In genomic region chr1:10650591-10651216, GRCh38 we compare ENCODE assay signal across 16 cellular contexts.
"Had no signal": no experiment of that assay in that cellular context is flagged by ENCODE, and none has a peak within 500 bp of the region (broad histone marks: within the 10 kb centered on the region; RNA-seq: fewer than 3 reads in every experiment).

No MANE protein-coding gene starts in this region.

- H3K27ac ChIP-seq: dorsolateral prefrontal cortex had no signal

- H3K9me3 Mint-ChIP-seq: activated naive CD8-positive, alpha-beta T cell treated with anti-CD3 and anti-CD28 coated beads, Interleukin-2, amount 10 ng/mL, durations not matched to agents 7 days and 5 days; mesothelial cell of epicardium; stimulated activated memory B cell treated with anti-CD40 and anti-IgM and Interleukin-4, amounts not matched to agents 10 μg/mL and 1 μg/mL and 100 μg/mL, for 72 hours had no signal

- H3K27me3 ChIP-seq: dorsolateral prefrontal cortex had no signal

- ATAC-seq: esophagus mucosa; stimulated activated memory B cell treated with anti-CD40 and anti-IgM and Interleukin-4, amounts not matched to agents 10 μg/mL and 1 μg/mL and 100 μg/mL, for 72 hours; T-helper 17 cell had no signal

- H3K4me1 Mint-ChIP-seq: activated naive CD8-positive, alpha-beta T cell treated with anti-CD3 and anti-CD28 coated beads, Interleukin-2, amount 10 ng/mL, durations not matched to agents 7 days and 5 days; stimulated activated memory B cell treated with anti-CD40 and anti-IgM and Interleukin-4, amounts not matched to agents 10 μg/mL and 1 μg/mL and 100 μg/mL, for 72 hours; T-helper 17 cell had no signal

- DNase-seq: activated CD4-positive, alpha-beta T cell treated with anti-CD3 and anti-CD28 coated beads, Interleukin-2, amount 50 U/mL, for 4 hours; activated gamma-delta T cell treated with Interleukin-2 at 50 U/mL for 16 hours; activated naive CD8-positive, alpha-beta T cell treated with anti-CD3 and anti-CD28 coated beads, Interleukin-2, amount 10 ng/mL, durations not matched to agents 7 days and 5 days; activated T-cell treated with anti-CD3 and anti-CD28 coated beads, Interleukin-2, amount 50 U/mL, for 48 hours; aorta; dorsolateral prefrontal cortex; glutamatergic neuron; kidney; right cardiac atrium; T-helper 17 cell had no signal

- FAIRE-seq: endometrium, kidney, TTC549, urothelium cell line had no signal

- H3K4me3 Mint-ChIP-seq: activated naive CD8-positive, alpha-beta T cell treated with anti-CD3 and anti-CD28 coated beads, Interleukin-2, amount 10 ng/mL, durations not matched to agents 7 days and 5 days; mesothelial cell of epicardium; stimulated activated memory B cell treated with anti-CD40 and anti-IgM and Interleukin-4, amounts not matched to agents 10 μg/mL and 1 μg/mL and 100 μg/mL, for 72 hours; T-helper 17 cell had no signal

- H3K36me3 Mint-ChIP-seq: activated naive CD8-positive, alpha-beta T cell treated with anti-CD3 and anti-CD28 coated beads, Interleukin-2, amount 10 ng/mL, durations not matched to agents 7 days and 5 days had no signal

- H3K27me3 Mint-ChIP-seq: activated naive CD8-positive, alpha-beta T cell treated with anti-CD3 and anti-CD28 coated beads, Interleukin-2, amount 10 ng/mL, durations not matched to agents 7 days and 5 days; stimulated activated memory B cell treated with anti-CD40 and anti-IgM and Interleukin-4, amounts not matched to agents 10 μg/mL and 1 μg/mL and 100 μg/mL, for 72 hours; T-helper 17 cell had no signal

- H3K4me3 ChIP-seq: dorsolateral prefrontal cortex had no signal
